In genomic region chr2:200787351-200788128, GRCh38 we compare ENCODE assay signal across 8 cellular contexts. TPM values are rescaled to one million over a fixed set of nuclear protein-coding genes. Genes with fewer than 3 reads are reported as not detected.
DNase-seq lines count a peak whose midpoint lies in the region; ATAC-seq and TF ChIP-seq lines count a peak whose summit lies in the region.

No MANE protein-coding gene starts in this region.

- POLR2A ChIA-PET in AG04449 (lab: Yijun Ruan, JAX), result interaction anchor here (0.5 to 1.7 kb wide), 5 partner anchors 22 to 80 kb away, joined by 3 to 6 read pairs (median 4); no protein-coding TSS in a partner anchor

- H3K36me3 Mint-ChIP-seq in HFFc6 (ENCODE audit: low read depth), result no peaks in the 10 kb centered on the region

- no peak for ATAC-seq in HG03521 (IDR thresholded peaks at IDR 0.05; ENCODE audit: unreplicated experiment)

- DNase-seq in AG04449 (ENCODE audit: low read depth, low spot score) (peak; percentile 86), HFFc6 (peak; percentile 90), amniotic stem cell (lab: John Stamatoyannopoulos, UW) (peak; percentile 53), kidney tubule cell (ENCODE audit: low spot score) (peak; percentile 88), SKM-1 treated with dmso at 0.1 percent for 144 hours (lab: John Stamatoyannopoulos, UW; ENCODE audit: unreplicated experiment) (no peak), epidermal melanocyte (ENCODE audit: insufficient read length, low spot score) (no peak), NCI-H748 treated with DMSO at 0.1 percent for 48 hours (lab: John Stamatoyannopoulos, UW) (no peak)

- CTCF ChIA-PET in AG04449 (lab: Yijun Ruan, JAX), result no interaction called here

- no peak overlapping the region; the same call in 1 of the 2 replicates for H3K4me3 ChIP-seq in AG04449 (ENCODE audit: low read depth, low read length)

- TF ChIP-seq CTCF in AG04449 (IDR thresholded peaks at IDR 0.05; ENCODE audit: insufficient read depth, low read length, missing control alignments) (no peak), HFFc6 (IDR thresholded peaks at IDR 0.05) (no peak)

- peak overlapping the region; percentile 80 for H3K4me3 Mint-ChIP-seq in HFFc6

- H3K4me1 Mint-ChIP-seq in HFFc6 (ENCODE audit: low read depth), result peaks cover 66% of the 10 kb centered on the region

- H3K27me3 Mint-ChIP-seq in HFFc6 (ENCODE audit: insufficient read depth), result no peaks in the 10 kb centered on the region

- peak overlapping the region; percentile 99 for H3K27ac Mint-ChIP-seq in HFFc6

- no peaks in the 10 kb centered on the region for H3K9me3 Mint-ChIP-seq in HFFc6

RNA-seq across cellular contexts. Expression of gene BZW1, which starts 24.2 kb away (rescaled TPM):
- total RNA-seq in HFFc6 (2021; fragmentation: NEBNext Ultra II Directional; extraction: Animal tissue kit (Norgen Biotek cat#: 25700)), result 100 to 1,000 TPM; 318 to 459 (median 409) TPM

Comparison
In these comparisons a context has a peak if more than half of its experiments do, and no peak if none do; other contexts are left out.
1. DNase-seq: peak in AG04449 (single experiment), HFFc6 (single experiment), amniotic stem cell (single experiment) and kidney tubule cell (single experiment); none in SKM-1 treated with dmso at 0.1 percent for 144 hours (single experiment), epidermal melanocyte (single experiment) and NCI-H748 treated with DMSO at 0.1 percent for 48 hours (single experiment).